In the genomic region with DNA sequence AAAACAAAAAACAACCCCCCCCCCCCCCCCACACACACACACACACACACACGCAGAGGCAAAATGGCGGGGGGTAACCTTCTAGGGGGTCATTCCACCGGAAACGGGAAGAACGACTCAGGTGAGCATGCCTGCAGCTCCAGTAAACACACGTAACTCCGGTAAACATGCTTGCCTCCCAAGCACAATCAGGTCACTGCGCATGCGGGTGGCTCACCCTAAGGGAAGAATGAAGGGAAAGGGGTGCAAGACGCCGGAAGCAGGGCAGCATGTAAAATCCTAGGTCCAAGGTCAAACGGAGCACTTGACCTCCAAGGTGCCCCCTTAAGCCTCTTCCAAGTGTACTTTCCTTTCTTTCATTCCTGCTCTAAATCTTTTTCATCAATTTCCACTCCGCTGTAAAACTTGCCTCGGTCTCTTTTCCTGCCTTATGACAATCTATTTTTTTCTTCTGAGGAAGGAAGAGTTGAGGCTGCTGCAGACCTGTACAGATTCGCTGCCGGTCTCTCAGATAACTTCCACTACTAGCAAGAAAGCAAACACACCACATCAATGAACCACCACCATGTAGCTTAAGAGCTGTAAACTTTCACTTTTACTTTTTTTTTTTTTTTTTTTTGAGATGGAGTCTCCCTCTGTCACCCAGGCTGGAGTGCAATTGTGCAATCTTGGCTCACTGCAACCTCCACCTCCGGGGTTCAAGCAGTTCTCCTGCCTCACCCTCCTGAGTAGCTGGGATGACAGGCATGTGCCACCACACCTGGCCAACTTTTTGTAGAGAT, we compare ENCODE assay signal across 8 cellular contexts. TPM values are rescaled to one million over a fixed set of nuclear protein-coding genes. Genes with fewer than 3 reads are reported as not detected.
DNase-seq lines count a peak whose midpoint lies in the region; ATAC-seq and TF ChIP-seq lines count a peak whose summit lies in the region.

No MANE protein-coding gene starts in this region.

- no peaks in the 10 kb centered on the region for H3K4me1 ChIP-seq in HEK293 (ENCODE audit: control insufficient read depth, insufficient read depth, low read length)
- H3K4me1 ChIP-seq in Panc1 (ENCODE audit: control insufficient read depth, insufficient read depth, low read length), result peaks cover 3% of the 10 kb centered on the region
- H3K4me1 ChIP-seq in aorta (ENCODE audit: control insufficient read depth in 1 of 2, insufficient read depth in 2 of 2, low read length in 2 of 2), result no peaks in the 10 kb centered on the region

- H3K36me3 ChIP-seq in HEK293 (ENCODE audit: control insufficient read depth in 2 of 2, insufficient read depth in 1 of 2, low read length in 2 of 2) (no peaks in the 10 kb centered on the region), Panc1 (ENCODE audit: control insufficient read depth, insufficient read depth, low read length) (no peaks in the 10 kb centered on the region), aorta (ENCODE audit: control insufficient read depth in 1 of 2, insufficient read depth in 2 of 2, low read length in 1 of 2) (no peaks in the 10 kb centered on the region)

- no peak overlapping the region for H3K4me3 ChIP-seq in HEK293 (ENCODE audit: low read depth, low read length)
- peak overlapping the region; percentile 49 to 73 for H3K4me3 ChIP-seq in Panc1 (ENCODE audit: low read depth in 2 of 2, low read length in 2 of 2)
- no peak overlapping the region for H3K4me3 ChIP-seq in aorta (ENCODE audit: low read length in 2 of 2)

- no peaks in the 10 kb centered on the region for H3K27me3 ChIP-seq in Panc1 (ENCODE audit: control insufficient read depth, insufficient read depth, low read length)
- H3K27me3 ChIP-seq in aorta (ENCODE audit: control insufficient read depth in 1 of 2, insufficient read depth in 2 of 2, low read length in 1 of 2), result no peaks in the 10 kb centered on the region

- H3K4me1 Mint-ChIP-seq in central memory CD8-positive, alpha-beta T cell, result peaks cover 16% of the 10 kb centered on the region

- 79% methylated on average over 17 of the region's 17 CpGs for WGBS in aorta, 2 donors

- H3K9me3 Mint-ChIP-seq in central memory CD8-positive, alpha-beta T cell, result no peaks in the 10 kb centered on the region

- H3K27ac Mint-ChIP-seq in central memory CD8-positive, alpha-beta T cell (ENCODE audit: low read depth), result peak overlapping the region; percentile 82

- POLR2A ChIA-PET in HEK293 (lab: Yijun Ruan, JAX), result interaction anchor here (0.6 to 1.7 kb wide), 4 partner anchors 16 to 537 kb away, joined by 3 to 7 read pairs (median 4); a partner anchor contains a TSS
- POLR2A ChIA-PET in Panc1 (lab: Charles Lee), result interaction anchor here (0.7 kb wide), 1 partner anchor 57 kb away, joined by 12 read pairs; no protein-coding TSS in a partner anchor

- CTCF ChIA-PET in HEK293 (lab: Yijun Ruan, JAX) (interaction anchor here (0.6 to 3.7 kb wide), 26 partner anchors 9 to 1063 kb away, joined by 3 to 39 read pairs (median 4); a partner anchor contains a TSS), Panc1 (lab: Charles Lee) (interaction anchor here (0.6 to 0.8 kb wide), 2 partner anchors 30 to 54 kb away, joined by 4 read pairs; no protein-coding TSS in a partner anchor)

- peaks cover 14% of the 10 kb centered on the region for H3K36me3 Mint-ChIP-seq in central memory CD8-positive, alpha-beta T cell (ENCODE audit: insufficient read depth)

- H3K4me3 Mint-ChIP-seq in central memory CD8-positive, alpha-beta T cell, result peak overlapping the region; percentile 78

- peak; percentile 66; the same call in 1 of the 2 replicates for ATAC-seq in Panc1
- ATAC-seq in central memory CD8-positive, alpha-beta T cell (replicated peaks; ENCODE audit: extremely low read depth, poor library complexity, severe bottlenecking), result peak; percentile 92
- ATAC-seq in aorta (ENCODE audit: low FRiP score), result no peak
- no peak for ATAC-seq in GM21576 (IDR thresholded peaks at IDR 0.05; ENCODE audit: unreplicated experiment)
- no peak for ATAC-seq in HG03039 (IDR thresholded peaks at IDR 0.05; ENCODE audit: unreplicated experiment)

- intact Hi-C loops in Panc1 (cut with micrococcal nuclease; ENCODE audit: unreplicated experiment) (no loop called here), aorta (cut with DNase I) (loop anchor here in 1 of 2 donors (5.0 kb wide), 1 partner anchor 52 kb away; a partner anchor contains a TSS)

- DNase-seq in Panc1 (ENCODE audit: low read depth, low spot score), result no peak
- peak; percentile 37 to 57 for DNase-seq in central memory CD8-positive, alpha-beta T cell (ENCODE audit: low spot score in 2 of 2)
- DNase-seq in stimulated activated CD4-positive, alpha-beta T cell treated with anti-CD3 and anti-CD28 coated beads, Interleukin-1b, Interleukin-23, amount 100 ng/mL, for 48 hours, result peak; percentile 58
- DNase-seq in aorta, result no peak
- no peak for DNase-seq in mesenteric fat pad (ENCODE audit: low spot score)

- BruUV-seq in Panc1 (replicated peaks; lab: Mats Ljungman, UMichigan), result no TSS peak

- no peaks in the 10 kb centered on the region for H3K27me3 Mint-ChIP-seq in central memory CD8-positive, alpha-beta T cell

- H3K27ac ChIP-seq in HEK293 (ENCODE audit: extremely low read depth, low read depth, low read length) (no peak overlapping the region), Panc1 (ENCODE audit: low read length) (peak overlapping the region; percentile 69; the same call in 1 of the 2 replicates), aorta (ENCODE audit: low read depth in 1 of 2, low read length in 2 of 2) (no peak overlapping the region)

- in situ Hi-C loops in Panc1 (cut with HindIII; ENCODE audit: low pct_unique_long_range_greater_than_20kb, low sequenced_read_pairs), result no loop called here

- TF ChIP-seq CTCF in HEK293 (tag by site-specific recombination; IDR thresholded peaks at IDR 0.05) (no peak), Panc1 (IDR thresholded peaks at IDR 0.05) (no peak)

- no peaks in the 10 kb centered on the region for H3K9me3 ChIP-seq in HEK293 (ENCODE audit: control insufficient read depth, insufficient read depth, low read depth, low read length)
- no peaks in the 10 kb centered on the region for H3K9me3 ChIP-seq in Panc1 (ENCODE audit: control insufficient read depth, insufficient read depth, low read depth, low read length)
- no peaks in the 10 kb centered on the region for H3K9me3 ChIP-seq in aorta (ENCODE audit: control insufficient read depth, low read length)

TF ChIP-seq in HEK293, 187 proteins besides CTCF, POLR2A, EP300 and RAD21:
- TF ChIP-seq ZNF629 (tag by site-specific recombination; IDR thresholded peaks at IDR 0.05) (no peak), PRDM1 (tag by site-specific recombination; IDR thresholded peaks at IDR 0.05) (peak; percentile 81)
- TF ChIP-seq, protein P1, sequence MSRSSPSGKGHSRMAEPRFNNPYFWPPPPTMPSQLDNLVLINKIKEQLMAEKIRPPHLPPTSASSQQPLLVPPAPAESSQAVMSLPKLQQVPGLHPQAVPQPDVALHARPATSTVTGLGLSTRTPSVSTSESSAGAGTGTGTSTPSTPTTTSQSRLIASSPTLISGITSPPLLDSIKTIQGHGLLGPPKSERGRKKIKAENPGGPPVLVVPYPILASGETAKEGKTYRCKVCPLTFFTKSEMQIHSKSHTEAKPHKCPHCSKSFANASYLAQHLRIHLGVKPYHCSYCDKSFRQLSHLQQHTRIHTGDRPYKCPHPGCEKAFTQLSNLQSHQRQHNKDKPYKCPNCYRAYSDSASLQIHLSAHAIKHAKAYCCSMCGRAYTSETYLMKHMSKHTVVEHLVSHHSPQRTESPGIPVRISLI (tag by site-specific recombination; IDR thresholded peaks at IDR 0.05), result 0 out of 2 replicates have a peak, but pooled peaks have one; percentile 29
TF ChIP-seq in HEK293: peak in this region for 2.

RNA-seq across cellular contexts. Expression of a gene that starts 21.0 kb away (rescaled TPM):
- total RNA-seq in Panc1 (2021; ENCODE audit: unreplicated experiment) (1.6 TPM), aorta (10 to 100 TPM; 13.0 to 14.6 TPM), mesenteric fat pad (14.9 TPM)
- polyA plus RNA-seq in Panc1 (2012; ENCODE audit: insufficient read length), result 2.8 TPM
- 10 to 100 TPM; 17.2 to 30.4 TPM for polyA plus RNA-seq in aorta

RNA-seq across cellular contexts. Expression of a gene that starts 42.8 kb away (rescaled TPM):
- total RNA-seq in Panc1 (2021; ENCODE audit: unreplicated experiment) (31.0 TPM), aorta (10 to 100 TPM; 14.2 to 14.8 TPM), mesenteric fat pad (19.6 TPM)
- polyA plus RNA-seq in Panc1 (2012; ENCODE audit: insufficient read length), result 23.5 TPM
- 1 to 10 TPM; 2.9 to 4.3 TPM for polyA plus RNA-seq in aorta

RNA-seq across cellular contexts. Expression of a gene that starts 44.0 kb away (rescaled TPM):
- total RNA-seq in Panc1 (2021; ENCODE audit: unreplicated experiment), result 27.8 TPM
- polyA plus RNA-seq in Panc1 (2012; ENCODE audit: insufficient read length), result 71.7 TPM
- total RNA-seq in aorta, result 10 to 100 TPM; 26.4 to 45.9 TPM
- polyA plus RNA-seq in aorta, result 100 to 1,000 TPM in 1 of 2 donors, 10 to 100 TPM in 1; 82.6 to 178 TPM
- total RNA-seq in mesenteric fat pad, result 46.7 TPM

RNA-seq across cellular contexts. Expression of a gene that starts 53.5 kb away (rescaled TPM):
- total RNA-seq in Panc1 (2021; ENCODE audit: unreplicated experiment) (15.6 TPM), aorta (10 to 100 TPM; 14.8 to 22.5 TPM), mesenteric fat pad (12.9 TPM)
- 8.2 TPM for polyA plus RNA-seq in Panc1 (2012; ENCODE audit: insufficient read length)
- polyA plus RNA-seq in aorta, result 10 to 100 TPM; 15.2 to 21.8 TPM

Comparison
In these comparisons a context has a peak if more than half of its experiments do, and no peak if none do; other contexts are left out.
1. H3K4me3 ChIP-seq: peak in Panc1 (2 of 2); none in HEK293 (single experiment) and aorta (0 of 2).
2. ATAC-seq: peak in Panc1 (single experiment) and central memory CD8-positive, alpha-beta T cell (single experiment); none in aorta (single experiment), GM21576 (single experiment) and HG03039 (single experiment).
3. DNase-seq: peak in central memory CD8-positive, alpha-beta T cell (2 of 2) and stimulated activated CD4-positive, alpha-beta T cell treated with anti-CD3 and anti-CD28 coated beads, Interleukin-1b, Interleukin-23, amount 100 ng/mL, for 48 hours (single experiment); none in Panc1 (single experiment), aorta (0 of 2) and mesenteric fat pad (single experiment).